17 cellular contexts compared by ENCODE assay signal in the genomic region with DNA sequence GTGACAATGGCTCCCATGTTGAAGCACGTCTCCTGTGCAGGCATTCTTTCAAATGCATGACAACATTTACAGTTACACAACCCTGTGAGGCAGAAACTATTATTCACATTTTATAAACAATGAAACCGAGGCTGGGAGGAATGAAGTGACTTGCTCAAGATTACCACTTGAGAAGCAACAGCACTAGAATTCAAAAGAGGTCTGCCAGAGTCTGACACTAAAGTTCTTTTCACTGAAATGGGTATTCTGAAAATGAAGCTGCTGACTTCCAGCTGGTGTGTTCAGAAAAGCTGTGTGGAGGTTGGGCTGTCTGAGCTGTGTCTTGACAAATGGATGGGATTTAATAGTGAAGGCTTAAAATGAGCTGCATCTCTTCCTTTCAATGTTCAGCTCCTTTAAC.
DNase-seq lines count a peak whose midpoint lies in the region; ATAC-seq and TF ChIP-seq lines count a peak whose summit lies in the region.
"Had no signal": no experiment of that assay in that cellular context is flagged by ENCODE, and none has a peak within 500 bp of the region (broad histone marks: within the 10 kb centered on the region; RNA-seq: fewer than 3 reads in every experiment).

No MANE protein-coding gene starts in this region.

- DNase-seq in ELR (ENCODE audit: low read depth): peak; percentile 39
- DNase-seq in WERI-Rb-1: peak; percentile 71
- peak; percentile 96 for DNase-seq in fibroblast of the aortic adventitia (ENCODE audit: low read depth)
- DNase-seq in skeletal muscle cell (ENCODE audit: low read depth): peak; percentile 50
- no peak for DNase-seq in activated naive CD4-positive, alpha-beta T cell treated with anti-CD3 and anti-CD28 coated beads, Interleukin-2, amount 50 U/mL, for 16 hours
- no peak for DNase-seq in NCI-H2171 (lab: John Stamatoyannopoulos, UW)
- no peak for DNase-seq in T-helper 2 cell
- DNase-seq: activated CD4-positive, alpha-beta memory T cell treated with anti-CD3 and anti-CD28 coated beads, Interleukin-2, amount 10 ng/mL, durations not matched to agents 7 days and 5 days; activated gamma-delta T cell; CD4-positive, CD25-positive, alpha-beta regulatory T cell; kidney glomerular epithelial cell; natural killer cell; NCI-H1436 treated with DMSO at 0.1 percent for 48 hours; NCI-H524 treated with DMSO at 0.1 percent for 48 hours; sigmoid colon; stimulated activated naive CD8-positive, alpha-beta T cell treated with anti-CD3 and anti-CD28 coated beads, Interleukin-15, amount 100 ng/mL, for 72 hours had no signal

- no peaks in the 10 kb centered on the region for H3K36me3 ChIP-seq in WERI-Rb-1
- H3K36me3 ChIP-seq: sigmoid colon had no signal

- H3K27me3 ChIP-seq in WERI-Rb-1 (ENCODE audit: insufficient read depth, low read depth, severe bottlenecking): no peaks in the 10 kb centered on the region

- H3K27ac ChIP-seq in WERI-Rb-1: no peak overlapping the region

- TF ChIP-seq CTCF in WERI-Rb-1 (IDR thresholded peaks at IDR 0.05; ENCODE audit: low read depth, low read length) (no peak), fibroblast of the aortic adventitia (IDR thresholded peaks at IDR 0.05; ENCODE audit: insufficient read depth, low read length) (peak; percentile 10)

- H3K9me3 ChIP-seq in WERI-Rb-1 (ENCODE audit: severe bottlenecking): peaks cover 9% of the 10 kb centered on the region
- H3K9me3 ChIP-seq: sigmoid colon had no signal

- ATAC-seq in GM18502 (IDR thresholded peaks at IDR 0.05; ENCODE audit: poor library complexity, unreplicated experiment): no peak
- ATAC-seq: natural killer cell; stimulated activated naive CD8-positive, alpha-beta T cell treated with anti-CD3 and anti-CD28 coated beads, Interleukin-15, amount 100 ng/mL, for 72 hours had no signal

- no peak overlapping the region for H3K4me3 ChIP-seq in WERI-Rb-1 (ENCODE audit: low read depth, low read length)
- H3K4me3 ChIP-seq in fibroblast of the aortic adventitia (ENCODE audit: low read depth, low read length): no peak overlapping the region
- no peak overlapping the region for H3K4me3 ChIP-seq in skeletal muscle cell (ENCODE audit: low read depth, low read length)
- H3K4me3 ChIP-seq: sigmoid colon had no signal

Comparison
In these comparisons a context has a peak if more than half of its experiments do, and no peak if none do; other contexts are left out.
1. DNase-seq: peak in ELR (single experiment), WERI-Rb-1 (single experiment), fibroblast of the aortic adventitia (single experiment) and skeletal muscle cell (single experiment); none in activated naive CD4-positive, alpha-beta T cell treated with anti-CD3 and anti-CD28 coated beads, Interleukin-2, amount 50 U/mL, for 16 hours (single experiment), NCI-H2171 (single experiment) and T-helper 2 cell (0 of 5).